ENCODE assay signal across 19 cellular contexts in the genomic region with DNA sequence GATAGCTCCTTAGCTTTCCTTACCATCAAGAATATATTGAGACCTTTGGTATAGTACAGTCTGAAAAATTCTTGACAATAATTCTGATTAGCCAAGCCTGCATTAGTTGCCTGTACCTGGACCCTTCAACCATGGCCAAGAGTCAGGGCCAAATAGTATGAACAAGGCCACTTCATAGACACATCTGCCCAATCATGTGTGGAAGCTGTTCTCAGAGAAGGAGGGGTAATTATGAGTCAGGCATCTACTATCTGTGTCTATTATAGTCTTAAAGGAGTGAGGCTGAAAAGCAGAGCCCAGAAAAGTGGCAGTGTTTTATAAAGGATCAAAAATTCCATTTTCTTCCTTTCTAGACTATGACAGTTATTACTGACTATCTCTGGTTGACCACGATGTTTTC. TPM values are rescaled to one million over a fixed set of nuclear protein-coding genes. Genes with fewer than 3 reads are reported as not detected.
"Had no signal": no experiment of that assay in that cellular context is flagged by ENCODE, and none has a peak within 500 bp of the region (broad histone marks: within the 10 kb centered on the region; RNA-seq: fewer than 3 reads in every experiment).

No MANE protein-coding gene starts in this region.

- H3K4me1 ChIP-seq: transverse colon had no signal

- H3K9me3 ChIP-seq: esophagus squamous epithelium, mucosa of descending colon, neutrophil, thoracic aorta, transverse colon had no signal

- H3K4me3 ChIP-seq: esophagus squamous epithelium, hepatocyte, mucosa of descending colon, thoracic aorta, transverse colon had no signal

- H3K4me1 Mint-ChIP-seq: stimulated activated naive CD8-positive, alpha-beta T cell treated with anti-CD3 and anti-CD28 coated beads, Interleukin-15, amount 100 ng/mL, for 72 hours had no signal

- H3K36me3 ChIP-seq: esophagus squamous epithelium, neutrophil, thoracic aorta, transverse colon had no signal

- H3K27ac Mint-ChIP-seq: dendritic cell treated with granulocyte-macrophage colony-stimulating factor and Interleukin-4, amounts not matched to agents 40 ng/mL and 50 ng/mL, for 4 days; effector memory CD8-positive, alpha-beta T cell; naive thymus-derived CD8-positive, alpha-beta T cell; stimulated activated naive B cell treated with anti-CD40 and anti-IgM and Interleukin-4, amounts not matched to agents 10 μg/mL and 1 μg/mL and 100 μg/mL, for 72 hours; stimulated activated naive CD8-positive, alpha-beta T cell treated with anti-CD3 and anti-CD28 coated beads, Interleukin-15, amount 100 ng/mL, for 72 hours had no signal

- H3K36me3 Mint-ChIP-seq: stimulated activated naive B cell treated with anti-CD40 and anti-IgM and Interleukin-4, amounts not matched to agents 10 μg/mL and 1 μg/mL and 100 μg/mL, for 72 hours had no signal

- H3K9me3 Mint-ChIP-seq: dendritic cell treated with granulocyte-macrophage colony-stimulating factor and Interleukin-4, amounts not matched to agents 40 ng/mL and 50 ng/mL, for 4 days had no signal

- H3K4me3 Mint-ChIP-seq: dendritic cell treated with granulocyte-macrophage colony-stimulating factor and Interleukin-4, amounts not matched to agents 40 ng/mL and 50 ng/mL, for 4 days; effector memory CD8-positive, alpha-beta T cell; naive thymus-derived CD8-positive, alpha-beta T cell; stimulated activated naive B cell treated with anti-CD40 and anti-IgM and Interleukin-4, amounts not matched to agents 10 μg/mL and 1 μg/mL and 100 μg/mL, for 72 hours; stimulated activated naive CD8-positive, alpha-beta T cell treated with anti-CD3 and anti-CD28 coated beads, Interleukin-15, amount 100 ng/mL, for 72 hours had no signal

- DNase-seq: effector memory CD8-positive, alpha-beta T cell; esophagus squamous epithelium; foreskin fibroblast; head of caudate nucleus; kidney; mucosa of descending colon; naive thymus-derived CD8-positive, alpha-beta T cell; stimulated activated CD4-positive, alpha-beta T cell treated with anti-CD3 and anti-CD28 coated beads, Interleukin-2, amount 100 ng/mL, for 24 hours; stimulated activated CD4-positive, alpha-beta T cell treated with anti-CD3 and anti-CD28 coated beads, Interleukin-4, amount 100 ng/mL, for 4 hours; stimulated activated naive B cell treated with anti-CD40 and anti-IgM and Interleukin-4, amounts not matched to agents 10 μg/mL and 1 μg/mL and 100 μg/mL, for 72 hours; stimulated activated naive CD8-positive, alpha-beta T cell treated with anti-CD3 and anti-CD28 coated beads, Interleukin-15, amount 100 ng/mL, for 72 hours; substantia nigra; transverse colon had no signal

- H3K27ac ChIP-seq: esophagus squamous epithelium, hepatocyte, neutrophil, thoracic aorta, transverse colon had no signal

RNA-seq across cellular contexts. Expression of a gene that starts 5.1 kb away (rescaled TPM):
- total RNA-seq: naive thymus-derived CD8-positive, alpha-beta T cell; osteoblast; pulmonary artery endothelial cell had no signal
- polyA plus RNA-seq: naive thymus-derived CD8-positive, alpha-beta T cell had no signal
